22 cellular contexts compared by ENCODE assay signal in the genomic region with DNA sequence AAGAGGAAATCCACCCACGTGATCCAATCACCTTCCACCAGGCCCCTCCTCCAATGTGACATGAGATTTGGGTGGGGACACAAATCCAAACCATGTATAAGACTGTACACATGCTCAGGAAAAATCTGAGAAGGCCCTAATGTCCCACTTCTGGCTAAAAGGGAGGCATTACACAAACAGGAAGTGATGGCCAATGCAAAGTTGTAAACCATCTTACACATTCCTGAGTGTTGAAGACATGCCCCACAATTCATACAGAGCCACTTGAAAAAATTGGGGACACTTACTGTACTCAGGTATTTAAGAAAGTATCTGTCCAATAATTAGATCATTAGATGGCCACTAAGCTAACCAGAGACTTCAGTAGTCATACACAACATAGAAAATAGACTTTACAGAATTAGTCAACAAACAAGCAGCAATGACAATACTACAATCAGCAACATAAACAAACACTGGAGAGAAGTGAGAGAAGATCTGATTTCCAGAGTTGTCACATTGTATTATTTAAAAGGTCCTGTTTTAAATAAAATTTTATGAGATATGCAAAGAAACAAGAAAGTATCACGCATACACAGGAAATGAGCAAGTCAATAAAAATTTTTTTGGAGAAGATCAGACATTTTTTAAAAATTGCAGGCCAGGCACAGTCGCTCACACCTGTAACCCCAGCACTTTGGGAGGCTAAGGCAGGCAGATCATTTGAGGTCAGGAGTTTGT.
"Had no signal": no experiment of that assay in that cellular context is flagged by ENCODE, and none has a peak within 500 bp of the region (broad histone marks: within the 10 kb centered on the region; RNA-seq: fewer than 3 reads in every experiment).

No MANE protein-coding gene starts in this region.

- H3K9me3 ChIP-seq: body of pancreas had no signal

- ATAC-seq: body of pancreas; foreskin keratinocyte; left colon; lower lobe of right lung; naive thymus-derived CD4-positive, alpha-beta T cell; sciatic nerve; stimulated activated memory B cell treated with anti-CD40 and anti-IgM and Interleukin-4, amounts not matched to agents 10 μg/mL and 1 μg/mL and 100 μg/mL, for 72 hours had no signal

- FAIRE-seq: endometrium, small intestine, urothelium cell line had no signal

- H3K36me3 ChIP-seq: lower lobe of right lung, stomach, suprapubic skin, transverse colon had no signal

- H3K4me1 ChIP-seq: body of pancreas, foreskin keratinocyte, lower lobe of right lung, stomach, suprapubic skin, transverse colon had no signal

- H3K27ac ChIP-seq: body of pancreas, foreskin keratinocyte, lower lobe of right lung, stomach, suprapubic skin, transverse colon had no signal

- H3K4me3 ChIP-seq: body of pancreas, lower lobe of right lung, stomach, suprapubic skin, transverse colon had no signal

- DNase-seq: activated CD4-positive, alpha-beta memory T cell treated with anti-CD3 and anti-CD28 coated beads for 36 hours; activated CD4-positive, alpha-beta T cell treated with anti-CD3 and anti-CD28 coated beads for 48 hours; activated effector memory CD4-positive, alpha-beta T cell treated with anti-CD3 and anti-CD28 coated beads, Interleukin-2, amount 50 U/mL, for 16 hours; activated naive CD4-positive, alpha-beta T cell treated with anti-CD3 and anti-CD28 coated beads, Interleukin-2, amount 10 ng/mL, durations not matched to agents 7 days and 5 days; activated T-cell treated with anti-CD3 and anti-CD28 coated beads for 4 hours; body of pancreas; effector CD4-positive, alpha-beta T cell; foreskin keratinocyte; immature natural killer cell; left colon; lower lobe of right lung; naive thymus-derived CD4-positive, alpha-beta T cell; posterior cingulate gyrus; small intestine; stimulated activated CD4-positive, alpha-beta T cell treated with anti-CD3 and anti-CD28 coated beads, Interleukin-15, amount 100 ng/mL, for 24 hours; stomach; transverse colon had no signal
